In the genomic region with DNA sequence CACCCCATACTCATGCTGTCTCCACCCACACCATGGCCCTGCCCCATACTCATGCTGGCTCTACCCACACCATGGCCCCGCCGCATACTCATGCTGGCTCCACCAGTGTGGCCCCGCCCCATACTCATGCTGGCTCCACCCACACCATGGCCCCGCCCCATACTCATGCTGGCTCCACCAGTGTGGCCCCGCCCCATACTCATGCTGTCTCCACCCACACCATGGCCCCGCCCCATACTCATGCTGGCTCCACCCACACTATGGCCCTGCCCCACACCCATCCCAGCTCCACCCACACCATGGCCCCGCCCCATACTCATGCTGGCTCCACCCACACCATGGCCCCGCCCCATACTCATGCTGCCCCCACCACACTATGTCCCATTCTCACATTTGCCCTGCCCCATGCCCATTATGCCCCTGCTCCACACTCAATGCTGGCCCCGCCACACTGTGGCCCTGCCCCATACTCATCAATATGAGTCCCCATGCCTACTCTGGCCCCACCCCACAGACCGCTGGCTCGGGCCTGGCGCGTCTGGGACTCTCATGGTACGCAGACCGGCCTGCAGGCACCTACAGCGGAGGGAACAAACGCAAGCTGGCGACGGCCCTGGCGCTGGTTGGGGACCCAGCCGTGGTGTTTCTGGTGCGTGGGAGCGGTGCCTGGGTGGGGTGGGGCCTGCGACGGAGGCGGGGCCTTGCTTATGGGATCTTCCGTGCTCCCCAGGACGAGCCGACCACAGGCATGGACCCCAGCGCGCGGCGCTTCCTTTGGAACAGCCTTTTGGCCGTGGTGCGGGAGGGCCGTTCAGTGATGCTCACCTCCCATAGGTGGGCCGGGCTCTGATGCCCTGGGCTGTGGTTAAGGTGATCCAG, we compare ENCODE assay signal across 9 cellular contexts. TPM values are rescaled to one million over a fixed set of nuclear protein-coding genes. Genes with fewer than 3 reads are reported as not detected.
DNase-seq lines count a peak whose midpoint lies in the region; ATAC-seq and TF ChIP-seq lines count a peak whose summit lies in the region.
"Had no signal": no experiment of that assay in that cellular context is flagged by ENCODE, and none has a peak within 500 bp of the region (broad histone marks: within the 10 kb centered on the region; RNA-seq: fewer than 3 reads in every experiment).

No MANE protein-coding gene starts in this region.

- WGBS in lower leg skin, 2 donors: 87 to 92% methylated on average over 29 to 37 of the region's 37 CpGs

- H3K4me1 Mint-ChIP-seq in CD4-positive, CD25-positive, alpha-beta regulatory T cell: peaks cover 0 to 34% (median 14%) of the 10 kb centered on the region in 4 donors

- peaks cover 0 to 1% (median 0%) of the 10 kb centered on the region in 7 donors for H3K9me3 Mint-ChIP-seq in CD4-positive, CD25-positive, alpha-beta regulatory T cell

- no peak for ATAC-seq in CD4-positive, CD25-positive, alpha-beta regulatory T cell (ENCODE audit: low read depth in 2 of 2)

- H3K27ac ChIP-seq in CD4-positive, CD25-positive, alpha-beta regulatory T cell (ENCODE audit: insufficient read depth, low read length, poor library complexity, severe bottlenecking): peak overlapping the region; percentile 33
- no peak overlapping the region for H3K27ac ChIP-seq in vagina

- H3K4me1 ChIP-seq in CD4-positive, CD25-positive, alpha-beta regulatory T cell (ENCODE audit: control insufficient read depth, insufficient read depth, low read length, poor library complexity, severe bottlenecking): peaks cover 31% of the 10 kb centered on the region
- H3K4me1 ChIP-seq in vagina: peaks cover 36% of the 10 kb centered on the region

- TF ChIP-seq POLR2A in vagina (IDR thresholded peaks at IDR 0.05) (no peak), lower leg skin (IDR thresholded peaks at IDR 0.05) (no peak)

- no peaks in the 10 kb centered on the region for H3K27me3 Mint-ChIP-seq in CD4-positive, CD25-positive, alpha-beta regulatory T cell

- H3K36me3 ChIP-seq in CD4-positive, CD25-positive, alpha-beta regulatory T cell (ENCODE audit: control insufficient read depth, insufficient read depth, low read length): peaks cover 2% of the 10 kb centered on the region
- H3K36me3 ChIP-seq in vagina: peaks cover 0 to 5% of the 10 kb centered on the region in 2 donors

- no peaks in the 10 kb centered on the region for H3K36me3 Mint-ChIP-seq in CD4-positive, CD25-positive, alpha-beta regulatory T cell

- no peaks in the 10 kb centered on the region for H3K9me3 ChIP-seq in CD4-positive, CD25-positive, alpha-beta regulatory T cell (ENCODE audit: control insufficient read depth in 2 of 2, low read length in 2 of 2)
- H3K9me3 ChIP-seq in vagina: peaks cover 8% of the 10 kb centered on the region

- H3K27ac Mint-ChIP-seq in CD4-positive, CD25-positive, alpha-beta regulatory T cell: no peak overlapping the region

- no peaks in the 10 kb centered on the region for H3K27me3 ChIP-seq in CD4-positive, CD25-positive, alpha-beta regulatory T cell (ENCODE audit: control insufficient read depth, insufficient read depth, low read length)
- H3K27me3 ChIP-seq in vagina: no peaks in the 10 kb centered on the region

- DNase-seq in CD4-positive, CD25-positive, alpha-beta regulatory T cell: peak; percentile 51 to 61 (median 60)
- peak; percentile 75 for DNase-seq in HEK293T (ENCODE audit: extremely low spot score)
- peak; percentile 88 for DNase-seq in activated CD4-positive, alpha-beta T cell treated with anti-CD3 and anti-CD28 coated beads for 48 hours
- peak; percentile 45 for DNase-seq in fibroblast of villous mesenchyme (ENCODE audit: low read depth)
- no peak for DNase-seq in HPDE6-E6E7 (ENCODE audit: extremely low spot score)
- DNase-seq in superior temporal gyrus (ENCODE audit: extremely low spot score): no peak
- DNase-seq in vagina (ENCODE audit: extremely low spot score in 2 of 2): no peak
- no peak for DNase-seq in lower leg skin (ENCODE audit: low spot score in 2 of 2)
- DNase-seq: DMS 273 treated with DMSO at 0.1 percent for 48 hours had no signal

- no peak overlapping the region for H3K4me3 Mint-ChIP-seq in CD4-positive, CD25-positive, alpha-beta regulatory T cell

- no peak for TF ChIP-seq CTCF in fibroblast of villous mesenchyme (IDR thresholded peaks at IDR 0.05; ENCODE audit: insufficient read depth, low read depth, low read length)
- no peak for TF ChIP-seq CTCF in vagina (IDR thresholded peaks at IDR 0.05)
- no peak for TF ChIP-seq CTCF in lower leg skin (IDR thresholded peaks at IDR 0.05)

- intact Hi-C loops in vagina (cut with DNase I) (no loop called here), lower leg skin (cut with DNase I; ENCODE audit: low total_unique reads) (no loop called here)

- H3K4me3 ChIP-seq in CD4-positive, CD25-positive, alpha-beta regulatory T cell (ENCODE audit: low read depth, low read length): no peak overlapping the region
- H3K4me3 ChIP-seq in fibroblast of villous mesenchyme (ENCODE audit: low read depth, low read length) (no peak overlapping the region), vagina (no peak overlapping the region), lower leg skin (ENCODE audit: low read depth, poor library complexity, severe bottlenecking) (no peak overlapping the region)

- POLR2A ChIA-PET in HEK293T (lab: Yijun Ruan, JAX): interaction anchor here (2.1 kb wide), 1 partner anchor 206 kb away, joined by 4 read pairs; no protein-coding TSS in a partner anchor

- CTCF ChIA-PET in HEK293T (lab: Yijun Ruan, JAX): no interaction called here

TF ChIP-seq in HEK293T, 16 proteins besides CTCF, POLR2A, EP300 and RAD21:
- TF ChIP-seq FOXA1 (IDR thresholded peaks at IDR 0.05) (no peak), SP1 (IDR thresholded peaks at IDR 0.05) (0 out of 2 replicates have a peak, but pooled peaks have one; percentile 25), BHLHE40 (IDR thresholded peaks at IDR 0.05; ENCODE audit: borderline replicate concordance) (no peak), ZNF384 (IDR thresholded peaks at IDR 0.05) (no peak), ELF4 (IDR thresholded peaks at IDR 0.05) (no peak)

RNA-seq across cellular contexts. Expression of gene ARHGAP45, which starts 3.7 kb away (rescaled TPM):
- 756 TPM for total RNA-seq in CD4-positive, CD25-positive, alpha-beta regulatory T cell
- 100 to 1,000 TPM; 258 to 297 (median 277) TPM for polyA plus RNA-seq in CD4-positive, CD25-positive, alpha-beta regulatory T cell
- total RNA-seq in fibroblast of villous mesenchyme: 0.43 and 0.97 TPM in 2 replicates
- total RNA-seq in vagina: 36.8 TPM
- total RNA-seq in lower leg skin: 10 to 100 TPM; 12.4 to 36.0 (median 14.4) TPM

RNA-seq across cellular contexts. Expression of gene ABCA7, which starts 23.4 kb away (rescaled TPM):
- total RNA-seq in CD4-positive, CD25-positive, alpha-beta regulatory T cell: 161 TPM
- 10 to 100 TPM in 1 of 4 donors, 1 to 10 TPM in 3; 3.4 to 13.3 (median 6.9) TPM for polyA plus RNA-seq in CD4-positive, CD25-positive, alpha-beta regulatory T cell
- total RNA-seq in fibroblast of villous mesenchyme (11.2 and 13.9 TPM in 2 replicates), vagina (29.5 TPM), lower leg skin (10 to 100 TPM; 30.3 to 39.8 (median 33.5) TPM)

RNA-seq across cellular contexts. Expression of gene POLR2E, which starts 31.9 kb away (rescaled TPM):
- total RNA-seq in CD4-positive, CD25-positive, alpha-beta regulatory T cell: 72.4 TPM
- polyA plus RNA-seq in CD4-positive, CD25-positive, alpha-beta regulatory T cell: 100 to 1,000 TPM; 120 to 145 (median 133) TPM
- 69.5 and 71.2 TPM in 2 replicates for total RNA-seq in fibroblast of villous mesenchyme
- 83.7 TPM for total RNA-seq in vagina
- total RNA-seq in lower leg skin: 100 to 1,000 TPM in 3 of 4 donors, 10 to 100 TPM in 1; 93.3 to 198 (median 123) TPM

RNA-seq across cellular contexts. Expression of gene CNN2, which starts 36.9 kb away (rescaled TPM):
- 397 TPM for total RNA-seq in CD4-positive, CD25-positive, alpha-beta regulatory T cell
- 100 to 1,000 TPM; 378 to 426 (median 401) TPM for polyA plus RNA-seq in CD4-positive, CD25-positive, alpha-beta regulatory T cell
- 508 and 544 TPM in 2 replicates for total RNA-seq in fibroblast of villous mesenchyme
- total RNA-seq in vagina: 76.1 TPM
- total RNA-seq in lower leg skin: 10 to 100 TPM; 71.2 to 86.5 (median 79.7) TPM

RNA-seq across cellular contexts. Expression of gene GPX4, which starts 40.5 kb away (rescaled TPM):
- 112 TPM for total RNA-seq in CD4-positive, CD25-positive, alpha-beta regulatory T cell
- polyA plus RNA-seq in CD4-positive, CD25-positive, alpha-beta regulatory T cell: 100 to 1,000 TPM; 318 to 406 (median 354) TPM
- 254 and 337 TPM in 2 replicates for total RNA-seq in fibroblast of villous mesenchyme
- total RNA-seq in vagina: 524 TPM
- 100 to 1,000 TPM; 375 to 507 (median 469) TPM for total RNA-seq in lower leg skin

Comparison
In these comparisons a context has a peak if more than half of its experiments do, and no peak if none do; other contexts are left out.
1. DNase-seq: peak in CD4-positive, CD25-positive, alpha-beta regulatory T cell (3 of 3), HEK293T (single experiment), activated CD4-positive, alpha-beta T cell treated with anti-CD3 and anti-CD28 coated beads for 48 hours (single experiment) and fibroblast of villous mesenchyme (single experiment); none in HPDE6-E6E7 (single experiment), superior temporal gyrus (single experiment), vagina (0 of 2) and lower leg skin (0 of 2).
2. RNA of gene ARHGAP45, which starts 3.7 kb away (total RNA-seq): 756 TPM in CD4-positive, CD25-positive, alpha-beta regulatory T cell (single experiment); 36.8 TPM in vagina (single experiment), 12.4 to 36.0 TPM in lower leg skin and 0.43 to 0.97 TPM in fibroblast of villous mesenchyme; every median in the first group is over 10 times any median in the second.